ENCODE assay signal across 1 cellular context in genomic region chr12:124796303-124796957, GRCh38.
TF ChIP-seq lines count a peak whose summit lies in the region.

No MANE protein-coding gene starts in this region.

TF ChIP-seq in HEK293, 187 proteins besides CTCF, POLR2A, EP300 and RAD21 (continued from another document):
- TF ChIP-seq EGR2 (tag by site-specific recombination; IDR thresholded peaks at IDR 0.05; ENCODE audit: low read depth), result peak; percentile 79
